Comparison of ENCODE assay signal across 8 cellular contexts in the genomic region with DNA sequence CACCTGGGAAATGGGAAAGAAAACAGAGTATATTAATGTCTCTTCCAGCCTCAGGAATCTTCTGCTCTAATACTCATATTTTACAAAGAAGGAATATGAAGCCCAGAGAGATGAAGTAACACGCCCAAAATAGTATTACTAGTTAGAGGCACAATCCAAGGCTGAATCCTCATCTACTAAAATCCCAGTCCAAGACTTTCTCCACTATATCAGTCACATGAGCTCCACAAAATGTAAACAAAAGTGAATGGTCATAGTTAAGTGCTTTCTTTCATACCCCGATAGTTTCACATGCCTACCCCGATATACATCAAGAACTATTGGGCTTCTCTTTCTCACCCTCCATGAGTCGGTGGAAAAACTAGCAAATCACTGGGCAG.
DNase-seq lines count a peak whose midpoint lies in the region; ATAC-seq and TF ChIP-seq lines count a peak whose summit lies in the region.

No MANE protein-coding gene starts in this region.

- H3K4me3 Mint-ChIP-seq in nephron progenitor cell: peak overlapping the region; percentile 96

- TF ChIP-seq CTCF in NB4 (IDR thresholded peaks at IDR 0.05; ENCODE audit: low read depth, low read length): no peak
- no peak for TF ChIP-seq CTCF in nephron progenitor cell (IDR thresholded peaks at IDR 0.05)

- ATAC-seq in GM21825 (IDR thresholded peaks at IDR 0.05; ENCODE audit: unreplicated experiment): no peak

- no peaks in the 10 kb centered on the region for H3K9me3 ChIP-seq in endocrine pancreas (ENCODE audit: control insufficient read depth, low read length)

- TF ChIP-seq POLR2A in NB4 (IDR thresholded peaks at IDR 0.05; ENCODE audit: extremely low read depth, insufficient read length): no peak

- no peaks in the 10 kb centered on the region for H3K27me3 ChIP-seq in endocrine pancreas (ENCODE audit: control insufficient read depth, insufficient read depth, low read length)

- peaks cover 23% of the 10 kb centered on the region for H3K27me3 Mint-ChIP-seq in nephron progenitor cell (ENCODE audit: low read depth, poor library complexity)

- no peaks in the 10 kb centered on the region for H3K36me3 ChIP-seq in endocrine pancreas (ENCODE audit: control insufficient read depth, insufficient read depth, low read length)

- peak; percentile 58 for DNase-seq in ELR (ENCODE audit: low read depth)
- no peak for DNase-seq in NB4 (ENCODE audit: low read depth)
- DNase-seq in nephron progenitor cell: no peak
- no peak for DNase-seq in NCI-H2171 (lab: John Stamatoyannopoulos, UW)
- no peak for DNase-seq in activated CD8-positive, alpha-beta memory T cell treated with anti-CD3 and anti-CD28 coated beads, Interleukin-2, amount 50 U/mL, for 4 hours
- DNase-seq in NCI-H2171 treated with DMSO at 0.1 percent for 48 hours (lab: John Stamatoyannopoulos, UW): no peak

- H3K9ac ChIP-seq in endocrine pancreas (ENCODE audit: control insufficient read depth, insufficient read depth, low read length): peak overlapping the region; percentile 93

- peaks cover 19% of the 10 kb centered on the region for H3K4me1 Mint-ChIP-seq in nephron progenitor cell

- H3K36me3 Mint-ChIP-seq in nephron progenitor cell (ENCODE audit: low read depth): peaks cover 35% of the 10 kb centered on the region

- peak overlapping the region; percentile 96 for H3K27ac Mint-ChIP-seq in nephron progenitor cell

- no peaks in the 10 kb centered on the region for H3K9me3 Mint-ChIP-seq in nephron progenitor cell

- H3K4me3 ChIP-seq in NB4 (ENCODE audit: low read depth, low read length): peak overlapping the region; percentile 90
- peak overlapping the region; percentile 92 for H3K4me3 ChIP-seq in endocrine pancreas (ENCODE audit: control insufficient read depth, insufficient read depth, low read length)

- H3K4me1 ChIP-seq in endocrine pancreas (ENCODE audit: control insufficient read depth, insufficient read depth, low read length): peaks cover 7% of the 10 kb centered on the region
